Comparison of ENCODE assay signal across 14 cellular contexts in genomic region chr3:183244219-183244618, GRCh38. TPM values are rescaled to one million over a fixed set of nuclear protein-coding genes. Genes with fewer than 3 reads are reported as not detected.
DNase-seq lines count a peak whose midpoint lies in the region; ATAC-seq and TF ChIP-seq lines count a peak whose summit lies in the region.
"Had no signal": no experiment of that assay in that cellular context is flagged by ENCODE, and none has a peak within 500 bp of the region (broad histone marks: within the 10 kb centered on the region; RNA-seq: fewer than 3 reads in every experiment).

No MANE protein-coding gene starts in this region.

- H3K4me1 ChIP-seq in foreskin keratinocyte = peaks cover 9% of the 10 kb centered on the region

- DNase-seq in HL-60 (ENCODE audit: low read depth in 1 of 2, low spot score in 1 of 2) (peak in 1 of 2 experiments; percentile 88), SIG-M5 treated with dmso at 0.1 percent for 504 hours (lab: John Stamatoyannopoulos, UW; ENCODE audit: unreplicated experiment) (peak; percentile 69), foreskin keratinocyte (peak in 1 of 2 donors; percentile 85), pons (ENCODE audit: low spot score) (peak; percentile 84), NCI-H1105 (lab: John Stamatoyannopoulos, UW) (no peak), DMS114 treated with DMSO at 0.1 percent for 48 hours (lab: John Stamatoyannopoulos, UW; ENCODE audit: unreplicated experiment) (no peak)
- no peak for DNase-seq in activated CD4-positive, alpha-beta T cell treated with anti-CD3 and anti-CD28 coated beads, Interleukin-2, amount 50 U/mL, for 1 hour
- no peak for DNase-seq in stimulated activated naive CD4-positive, alpha-beta T cell (lab: John Stamatoyannopoulos, UW)
- DNase-seq: activated CD4-positive, alpha-beta T cell treated with anti-CD3 and anti-CD28 coated beads for 1 hour; HCEC 1CT; mesenchymal stem cell; NCI-H2171 treated with DMSO at 0.1 percent for 48 hours had no signal

- no peaks in the 10 kb centered on the region for H3K27me3 ChIP-seq in HL-60 (ENCODE audit: insufficient read depth, poor library complexity, severe bottlenecking)
- H3K27me3 ChIP-seq in foreskin keratinocyte = no peaks in the 10 kb centered on the region

- peak; percentile 91 for ATAC-seq in foreskin keratinocyte

- H3K4me3 ChIP-seq in HL-60 (replicated peaks; ENCODE audit: insufficient read depth, low read length) = no peak overlapping the region

- TF ChIP-seq CTCF in HL-60 (IDR thresholded peaks at IDR 0.05; ENCODE audit: insufficient read depth, low read length) (no peak), foreskin keratinocyte (conservative IDR thresholded peaks at IDR 0.05) (no peak)

- H3K27ac ChIP-seq in HL-60 (replicated peaks) (peak overlapping the region; percentile 53), foreskin keratinocyte (no peak overlapping the region)
- H3K27ac ChIP-seq: C4-2B, KMS-11 had no signal

RNA-seq across cellular contexts. Expression of gene B3GNT5, which starts 8.8 kb away (rescaled TPM):
- 58.1 and 59.8 TPM in 2 replicates for total RNA-seq in foreskin keratinocyte
- 17.6 and 20.1 TPM in 2 replicates for polyA plus RNA-seq in foreskin keratinocyte

Comparison
In these comparisons a context has a peak if more than half of its experiments do, and no peak if none do; other contexts are left out.
1. DNase-seq: peak in SIG-M5 treated with dmso at 0.1 percent for 504 hours (single experiment) and pons (single experiment); none in activated CD4-positive, alpha-beta T cell treated with anti-CD3 and anti-CD28 coated beads, Interleukin-2, amount 50 U/mL, for 1 hour (single experiment), stimulated activated naive CD4-positive, alpha-beta T cell (0 of 6), NCI-H1105 (single experiment) and DMS114 treated with DMSO at 0.1 percent for 48 hours (single experiment).